1 cellular context compared by ENCODE assay signal in genomic region chr14:71355324-71356201, GRCh38.
TF ChIP-seq lines count a peak whose summit lies in the region.

No MANE protein-coding gene starts in this region.

TF ChIP-seq in GM12878, 131 proteins besides CTCF, POLR2A, EP300 and RAD21:
- no peak for TF ChIP-seq TCF7 (IDR thresholded peaks at IDR 0.05; ENCODE audit: borderline replicate concordance)
- TF ChIP-seq IKZF2 (IDR thresholded peaks at IDR 0.05), result 0 out of 4 replicates have a peak, but pooled peaks of 1 of the 2 experiments have one; percentile 16
- TF ChIP-seq CUX1 (IDR thresholded peaks at IDR 0.05; ENCODE audit: insufficient replicate concordance, low read depth, low read length), result no peak
- TF ChIP-seq ZNF622 (IDR thresholded peaks at IDR 0.05), result no peak
- TF ChIP-seq PAX8 (IDR thresholded peaks at IDR 0.05), result 0 out of 2 replicates have a peak, but pooled peaks have one; percentile 35
- peak; percentile 44; the same call in 1 of the 2 replicates for TF ChIP-seq RUNX3 (IDR thresholded peaks at IDR 0.05; ENCODE audit: low read length)
- no peak for TF ChIP-seq STAT1 (conservative IDR thresholded peaks at IDR 0.05)
- peak; percentile 78 for TF ChIP-seq SKIL (IDR thresholded peaks at IDR 0.05; ENCODE audit: low read depth, poor library complexity, severe bottlenecking)
- TF ChIP-seq NFIC (IDR thresholded peaks at IDR 0.05; ENCODE audit: low read depth, low read length), result peak; percentile 39; the same call in 1 of the 2 replicates
